In genomic region chr22:50526849-50527801, GRCh38 we compare ENCODE assay signal across 2 cellular contexts.
TF ChIP-seq lines count a peak whose summit lies in the region.

No MANE protein-coding gene starts in this region.

TF ChIP-seq in HCT116, 20 proteins besides CTCF, POLR2A, EP300 and RAD21:
- TF ChIP-seq EZH2 (IDR thresholded peaks at IDR 0.05) (no peak), CBX3 (IDR thresholded peaks at IDR 0.05; ENCODE audit: low read depth) (no peak), REST (IDR thresholded peaks at IDR 0.05; ENCODE audit: low read depth) (no peak), MAX (IDR thresholded peaks at IDR 0.05) (no peak), POLR2AphosphoS5 (IDR thresholded peaks at IDR 0.05; ENCODE audit: low read depth, low read length) (peak; percentile 62), TCF7L2 (IDR thresholded peaks at IDR 0.05; ENCODE audit: borderline replicate concordance, extremely low read depth, insufficient read depth, insufficient read length) (no peak), EZH2phosphoT487 (IDR thresholded peaks at IDR 0.05; ENCODE audit: borderline replicate concordance) (no peak), JUND (IDR thresholded peaks at IDR 0.05) (no peak), ZFX (IDR thresholded peaks at IDR 0.05) (0 out of 2 replicates have a peak, but pooled peaks have one; percentile 19), SP1 (IDR thresholded peaks at IDR 0.05; ENCODE audit: low read depth) (no peak)

TF ChIP-seq in endothelial cell of umbilical vein, 7 proteins besides CTCF, POLR2A, EP300 and RAD21:
- TF ChIP-seq MYC (IDR thresholded peaks at IDR 0.05; ENCODE audit: low read depth, low read length) (no peak), POLR2AphosphoS5 (IDR thresholded peaks at IDR 0.05; ENCODE audit: insufficient read depth, low read depth, low read length) (no peak), MAX (IDR thresholded peaks at IDR 0.05; ENCODE audit: insufficient read depth, insufficient read length) (no peak), FOS (IDR thresholded peaks at IDR 0.05; ENCODE audit: borderline replicate concordance, insufficient read depth, low read length) (no peak), EZH2 (IDR thresholded peaks at IDR 0.05; ENCODE audit: borderline replicate concordance, low read depth, low read length, severe bottlenecking) (no peak), JUN (IDR thresholded peaks at IDR 0.05; ENCODE audit: borderline replicate concordance, insufficient read depth, insufficient read length, low read depth) (no peak), GATA2 (IDR thresholded peaks at IDR 0.05; ENCODE audit: insufficient read depth, insufficient read length, low read depth, low read length) (no peak)
